ENCODE assay signal across 12 cellular contexts in genomic region chr9:110104201-110104845, GRCh38.
A peak's percentile ranks its signal among the peaks of the same experiment; 100 is the strongest.
DNase-seq lines count a peak whose midpoint lies in the region; ATAC-seq and TF ChIP-seq lines count a peak whose summit lies in the region.
"Had no signal": no experiment of that assay in that cellular context is flagged by ENCODE, and none has a peak within 500 bp of the region (broad histone marks: within the 10 kb centered on the region; RNA-seq: fewer than 3 reads in every experiment).

No MANE protein-coding gene starts in this region.

- peak overlapping the region in 2 of 5 donors; percentile 4 to 57 for H3K9ac ChIP-seq in subcutaneous abdominal adipose tissue (ENCODE audit: low read length in 5 of 5)

- H3K4me1 Mint-ChIP-seq in HFFc6 (ENCODE audit: low read depth) (peaks cover 79% of the 10 kb centered on the region), activated B cell treated with CpG ODN at 0.5 μM for 24 hours (peaks cover 91% of the 10 kb centered on the region)
- H3K4me1 Mint-ChIP-seq in activated CD8-positive, alpha-beta T cell treated with anti-CD3 and anti-CD28 coated beads, Interleukin-2, amount 10 ng/mL, durations not matched to agents 7 days and 5 days (ENCODE audit: low read depth) = peaks cover 2% of the 10 kb centered on the region

- peaks cover 8 to 56% (median 39%) of the 10 kb centered on the region in 5 donors for H3K4me1 ChIP-seq in subcutaneous abdominal adipose tissue (ENCODE audit: control insufficient read depth in 5 of 5, insufficient read depth in 5 of 5, low read length in 5 of 5)

- H3K27me3 Mint-ChIP-seq in HFFc6 (ENCODE audit: insufficient read depth) (no peaks in the 10 kb centered on the region), activated B cell treated with CpG ODN at 0.5 μM for 24 hours (no peaks in the 10 kb centered on the region)
- H3K27me3 Mint-ChIP-seq in activated CD8-positive, alpha-beta T cell treated with anti-CD3 and anti-CD28 coated beads, Interleukin-2, amount 10 ng/mL, durations not matched to agents 7 days and 5 days (ENCODE audit: low read depth) = no peaks in the 10 kb centered on the region

- intact Hi-C loops in activated B cell treated with CpG ODN at 0.5 μM for 24 hours (cut with micrococcal nuclease) = no loop called here
- intact Hi-C loops in cardiac septum (cut with DNase I) = no loop called here

- no peak overlapping the region for H3K4me3 ChIP-seq in subcutaneous abdominal adipose tissue (ENCODE audit: low read depth in 1 of 5, low read length in 5 of 5)

- H3K4me3 Mint-ChIP-seq in HFFc6 (no peak overlapping the region), activated B cell treated with CpG ODN at 0.5 μM for 24 hours (no peak overlapping the region)
- H3K4me3 Mint-ChIP-seq in activated CD8-positive, alpha-beta T cell treated with anti-CD3 and anti-CD28 coated beads, Interleukin-2, amount 10 ng/mL, durations not matched to agents 7 days and 5 days = no peak overlapping the region
- H3K4me3 Mint-ChIP-seq: activated naive CD4-positive, alpha-beta T cell treated with anti-CD3 and anti-CD28 coated beads for 36 hours had no signal

- peak overlapping the region; percentile 88 for H3K27ac Mint-ChIP-seq in HFFc6
- peak overlapping the region; percentile 9 for H3K27ac Mint-ChIP-seq in activated B cell treated with CpG ODN at 0.5 μM for 24 hours
- H3K27ac Mint-ChIP-seq in activated CD8-positive, alpha-beta T cell treated with anti-CD3 and anti-CD28 coated beads, Interleukin-2, amount 10 ng/mL, durations not matched to agents 7 days and 5 days = no peak overlapping the region
- H3K27ac Mint-ChIP-seq: activated naive CD4-positive, alpha-beta T cell treated with anti-CD3 and anti-CD28 coated beads for 36 hours had no signal

- no peaks in the 10 kb centered on the region for H3K9me3 ChIP-seq in subcutaneous abdominal adipose tissue (ENCODE audit: control insufficient read depth in 5 of 5, low read length in 5 of 5)

- H3K27me3 ChIP-seq in subcutaneous abdominal adipose tissue (ENCODE audit: control insufficient read depth in 5 of 5, insufficient read depth in 4 of 5, low read length in 5 of 5) = no peaks in the 10 kb centered on the region

- peaks cover 0 to 13% (median 4%) of the 10 kb centered on the region in 5 donors for H3K36me3 ChIP-seq in subcutaneous abdominal adipose tissue (ENCODE audit: control insufficient read depth in 5 of 5, insufficient read depth in 5 of 5, low read length in 5 of 5)

- H3K27ac ChIP-seq in subcutaneous abdominal adipose tissue (ENCODE audit: low read depth, low read length) = peak overlapping the region; percentile 49

- POLR2A ChIA-PET in activated B cell treated with CpG ODN at 0.5 μM for 24 hours (lab: Charles Lee) = interaction anchor here (0.8 to 1.2 kb wide), 3 partner anchors 26 to 136 kb away, joined by 3 to 4 read pairs (median 3); no protein-coding TSS in a partner anchor
- POLR2A ChIA-PET in activated CD8-positive, alpha-beta T cell treated with anti-CD3 and anti-CD28 coated beads, Interleukin-2, amount 10 ng/mL, durations not matched to agents 7 days and 5 days (lab: Charles Lee) = no interaction called here

- H3K9me3 Mint-ChIP-seq in HFFc6 = no peaks in the 10 kb centered on the region
- no peaks in the 10 kb centered on the region for H3K9me3 Mint-ChIP-seq in activated B cell treated with CpG ODN at 0.5 μM for 24 hours
- H3K9me3 Mint-ChIP-seq in activated CD8-positive, alpha-beta T cell treated with anti-CD3 and anti-CD28 coated beads, Interleukin-2, amount 10 ng/mL, durations not matched to agents 7 days and 5 days (ENCODE audit: insufficient read depth) = no peaks in the 10 kb centered on the region
- H3K9me3 Mint-ChIP-seq: activated naive CD4-positive, alpha-beta T cell treated with anti-CD3 and anti-CD28 coated beads for 36 hours had no signal

- no peak for TF ChIP-seq CTCF in HFFc6 (IDR thresholded peaks at IDR 0.05)
- TF ChIP-seq CTCF in activated B cell treated with CpG ODN at 0.5 μM for 24 hours (IDR thresholded peaks at IDR 0.05) = no peak

- CTCF ChIA-PET in activated B cell treated with CpG ODN at 0.5 μM for 24 hours (lab: Charles Lee) = interaction anchor here (1.1 kb wide), 1 partner anchor 14 kb away, joined by 4 read pairs; no protein-coding TSS in a partner anchor
- CTCF ChIA-PET in activated CD8-positive, alpha-beta T cell treated with anti-CD3 and anti-CD28 coated beads, Interleukin-2, amount 10 ng/mL, durations not matched to agents 7 days and 5 days (lab: Charles Lee) = no interaction called here

- DNase-seq in HFFc6 = no peak
- no peak for DNase-seq in activated B cell treated with CpG ODN at 0.5 μM for 24 hours
- peak; percentile 66 for DNase-seq in kidney glomerular epithelial cell (lab: John Stamatoyannopoulos, UW)
- no peak for DNase-seq in activated CD8-positive, alpha-beta T cell treated with anti-CD3 and anti-CD28 coated beads, Interleukin-2, amount 10 ng/mL, durations not matched to agents 7 days and 5 days
- no peak for DNase-seq in SIG-M5 (lab: John Stamatoyannopoulos, UW)
- DNase-seq in SHP77 (lab: John Stamatoyannopoulos, UW) = no peak
- DNase-seq in cardiac septum (ENCODE audit: low spot score) = no peak
- DNase-seq: activated naive CD4-positive, alpha-beta T cell treated with anti-CD3 and anti-CD28 coated beads for 36 hours; cerebellar nuclear complex; NCI-H1092; T1000 had no signal

- ATAC-seq in activated B cell treated with CpG ODN at 0.5 μM for 24 hours (ENCODE audit: low read depth) = no peak
- ATAC-seq in activated CD8-positive, alpha-beta T cell treated with anti-CD3 and anti-CD28 coated beads, Interleukin-2, amount 10 ng/mL, durations not matched to agents 7 days and 5 days = no peak

- H3K36me3 Mint-ChIP-seq in HFFc6 (ENCODE audit: low read depth) = no peaks in the 10 kb centered on the region
- peaks cover 57% of the 10 kb centered on the region for H3K36me3 Mint-ChIP-seq in activated B cell treated with CpG ODN at 0.5 μM for 24 hours (ENCODE audit: low read depth)
- H3K36me3 Mint-ChIP-seq in activated CD8-positive, alpha-beta T cell treated with anti-CD3 and anti-CD28 coated beads, Interleukin-2, amount 10 ng/mL, durations not matched to agents 7 days and 5 days (ENCODE audit: low read depth) = no peaks in the 10 kb centered on the region
